ENCODE assay signal across 2 cellular contexts in genomic region chrX:30816079-30816478, GRCh38.
TF ChIP-seq lines count a peak whose summit lies in the region.

No MANE protein-coding gene starts in this region.

TF ChIP-seq in IMR-90, 13 proteins besides CTCF, POLR2A, EP300 and RAD21 (continued from another document):
- no peak for TF ChIP-seq FOS (IDR thresholded peaks at IDR 0.05; ENCODE audit: low read depth, low read length)
TF ChIP-seq in IMR-90: peak in this region for 1.

TF ChIP-seq in H1, 55 proteins besides CTCF, POLR2A, EP300 and RAD21:
- TF ChIP-seq CEBPB (IDR thresholded peaks at IDR 0.05; ENCODE audit: low read depth, low read length) = peak; percentile 48; the same call in 1 of the 2 replicates
- TF ChIP-seq CHD1 (IDR thresholded peaks at IDR 0.05; ENCODE audit: low read depth, low read length) = no peak
- TF ChIP-seq RNF2 (IDR thresholded peaks at IDR 0.05; ENCODE audit: borderline replicate concordance, low read depth, low read length, missing control alignments, poor library complexity, severe bottlenecking) = no peak
- TF ChIP-seq E2F6 (IDR thresholded peaks at IDR 0.05) = no peak
- TF ChIP-seq GTF2F1 (IDR thresholded peaks at IDR 0.05; ENCODE audit: borderline replicate concordance, low read depth, low read length) = no peak
